ENCODE assay signal across 27 cellular contexts in genomic region chr11:91066648-91067047, GRCh38.
DNase-seq lines count a peak whose midpoint lies in the region; FAIRE-seq and TF ChIP-seq lines count a peak whose summit lies in the region.
"Had no signal": no experiment of that assay in that cellular context is flagged by ENCODE, and none has a peak within 500 bp of the region (broad histone marks: within the 10 kb centered on the region; RNA-seq: fewer than 3 reads in every experiment).

No MANE protein-coding gene starts in this region.

- no peaks in the 10 kb centered on the region for H3K36me3 ChIP-seq in tibial artery
- H3K36me3 ChIP-seq: BLaER1 treated with 17β-estradiol and CSF1 and Interleukin-3, amounts not matched to agents 10 nM and 100 nM; Peyer's patch; SJSA1 had no signal

- H3K27ac ChIP-seq in tibial artery, result no peak overlapping the region
- H3K27ac ChIP-seq: 22Rv1; BLaER1 treated with 17β-estradiol and CSF1 and Interleukin-3, amounts not matched to agents 10 nM and 100 nM; KMS-11; Peyer's patch; SJSA1 had no signal

- no peaks in the 10 kb centered on the region for H3K9me3 ChIP-seq in tibial artery
- H3K9me3 ChIP-seq: Peyer's patch, SJSA1 had no signal

- H3K27me3 ChIP-seq in tibial artery, result no peaks in the 10 kb centered on the region
- H3K27me3 ChIP-seq: Peyer's patch, SJSA1 had no signal

- TF ChIP-seq CTCF in D721Med (IDR thresholded peaks at IDR 0.05; ENCODE audit: insufficient read depth, missing control alignments) (no peak), tibial artery (IDR thresholded peaks at IDR 0.05) (no peak)

- no peak overlapping the region for H3K4me3 ChIP-seq in tibial artery
- H3K4me3 ChIP-seq: BLaER1 treated with 17β-estradiol and CSF1 and Interleukin-3, amounts not matched to agents 10 nM and 100 nM; Peyer's patch; SJSA1 had no signal

- no peaks in the 10 kb centered on the region for H3K4me1 ChIP-seq in tibial artery
- H3K4me1 ChIP-seq: Peyer's patch, SJSA1 had no signal

- intact Hi-C loops in tibial artery (cut with DNase I; ENCODE audit: low total_unique reads), result no loop called here

- peak; percentile 56 for FAIRE-seq in D721Med (lab: Jason Lieb, UNC)
- FAIRE-seq in endometrium (lab: Jason Lieb, UNC), result peak; percentile 53
- FAIRE-seq in RCC 7860 (lab: Jason Lieb, UNC), result no peak
- FAIRE-seq: GM19239, H1 had no signal

- DNase-seq in DMS 273 (lab: John Stamatoyannopoulos, UW; ENCODE audit: unreplicated experiment) (peak; percentile 0), DMS 273 treated with DMSO at 0.1 percent for 48 hours (lab: John Stamatoyannopoulos, UW) (no peak), D721Med (ENCODE audit: insufficient read length, low spot score) (no peak), NCI-H69 (lab: John Stamatoyannopoulos, UW) (peak; percentile 92), T-helper 9 cell (no peak), RCC 7860 (ENCODE audit: low spot score) (no peak), tibial artery (no peak)
- DNase-seq: ACHN; Calu3; CD4-positive, alpha-beta memory T cell; EL; GF-D8; IMR-90; NCI-H187; NCI-H2107; NCI-H2227 treated with DMSO at 0.1 percent for 48 hours; NCI-H510A treated with DMSO at 0.1 percent for 48 hours; Peyer's patch; SW 1271; T-helper 2 cell had no signal

Comparison
In these comparisons a context has a peak if more than half of its experiments do, and no peak if none do; other contexts are left out.
1. DNase-seq: peak in DMS 273 (single experiment) and NCI-H69 (single experiment); none in DMS 273 treated with DMSO at 0.1 percent for 48 hours (single experiment), D721Med (single experiment), T-helper 9 cell (single experiment), RCC 7860 (single experiment) and tibial artery (0 of 2).